In the genomic region with DNA sequence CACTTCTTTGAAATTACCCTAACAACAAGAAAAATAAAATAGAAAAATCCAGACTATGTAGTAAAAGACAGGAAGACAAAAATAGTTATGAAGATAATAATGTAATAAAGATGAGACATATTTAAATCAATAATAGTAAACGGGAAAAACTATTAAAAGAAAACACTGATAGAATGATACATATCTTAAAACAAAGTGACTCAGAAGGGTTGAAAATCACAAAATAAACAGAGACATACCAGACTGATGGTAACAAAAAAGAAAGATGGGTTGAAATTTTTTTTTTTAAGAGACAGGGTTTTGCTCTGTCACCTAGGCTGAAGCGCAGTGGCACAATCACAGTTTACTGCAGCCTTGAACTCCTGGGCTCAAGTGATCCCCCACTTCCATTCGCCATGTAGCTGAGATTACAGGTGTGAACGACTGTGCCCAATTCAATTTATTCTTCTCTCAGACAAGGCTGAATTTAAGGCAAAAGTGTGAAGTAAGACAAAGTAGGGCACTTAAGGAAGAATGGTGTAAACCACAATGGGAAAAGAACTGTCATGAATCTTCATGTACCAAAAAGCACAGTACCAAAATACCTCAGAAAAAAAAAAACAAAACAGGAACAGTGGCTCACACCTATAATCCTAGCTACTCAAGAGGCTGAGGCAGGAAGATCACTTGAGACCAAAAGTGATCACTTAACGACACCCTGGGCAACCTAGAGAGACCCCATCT, we compare ENCODE assay signal across 3 cellular contexts.
TF ChIP-seq lines count a peak whose summit lies in the region.

No MANE protein-coding gene starts in this region.

TF ChIP-seq in SK-N-SH, 30 proteins besides CTCF, POLR2A, EP300 and RAD21 (continued from another document):
- no peak for TF ChIP-seq FOSL2 (IDR thresholded peaks at IDR 0.05; ENCODE audit: borderline replicate concordance, low read depth)
- TF ChIP-seq RFX5 (IDR thresholded peaks at IDR 0.05; ENCODE audit: low read length) = no peak
- TF ChIP-seq NRF1 (IDR thresholded peaks at IDR 0.05; ENCODE audit: low read depth, low read length) = no peak
- TF ChIP-seq, protein P1, sequence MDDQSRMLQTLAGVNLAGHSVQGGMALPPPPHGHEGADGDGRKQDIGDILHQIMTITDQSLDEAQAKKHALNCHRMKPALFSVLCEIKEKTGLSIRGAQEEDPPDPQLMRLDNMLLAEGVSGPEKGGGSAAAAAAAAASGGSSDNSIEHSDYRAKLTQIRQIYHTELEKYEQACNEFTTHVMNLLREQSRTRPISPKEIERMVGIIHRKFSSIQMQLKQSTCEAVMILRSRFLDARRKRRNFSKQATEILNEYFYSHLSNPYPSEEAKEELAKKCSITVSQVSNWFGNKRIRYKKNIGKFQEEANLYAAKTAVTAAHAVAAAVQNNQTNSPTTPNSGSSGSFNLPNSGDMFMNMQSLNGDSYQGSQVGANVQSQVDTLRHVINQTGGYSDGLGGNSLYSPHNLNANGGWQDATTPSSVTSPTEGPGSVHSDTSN (IDR thresholded peaks at IDR 0.05) = no peak
- no peak for TF ChIP-seq NFIC (IDR thresholded peaks at IDR 0.05; ENCODE audit: borderline replicate concordance)

TF ChIP-seq in SK-N-SH treated with all-trans-retinoic acid at 6 μM for 48 hours, 23 proteins besides CTCF, POLR2A, EP300 and RAD21 (continued from another document and continues in another):
- TF ChIP-seq, protein P2, sequence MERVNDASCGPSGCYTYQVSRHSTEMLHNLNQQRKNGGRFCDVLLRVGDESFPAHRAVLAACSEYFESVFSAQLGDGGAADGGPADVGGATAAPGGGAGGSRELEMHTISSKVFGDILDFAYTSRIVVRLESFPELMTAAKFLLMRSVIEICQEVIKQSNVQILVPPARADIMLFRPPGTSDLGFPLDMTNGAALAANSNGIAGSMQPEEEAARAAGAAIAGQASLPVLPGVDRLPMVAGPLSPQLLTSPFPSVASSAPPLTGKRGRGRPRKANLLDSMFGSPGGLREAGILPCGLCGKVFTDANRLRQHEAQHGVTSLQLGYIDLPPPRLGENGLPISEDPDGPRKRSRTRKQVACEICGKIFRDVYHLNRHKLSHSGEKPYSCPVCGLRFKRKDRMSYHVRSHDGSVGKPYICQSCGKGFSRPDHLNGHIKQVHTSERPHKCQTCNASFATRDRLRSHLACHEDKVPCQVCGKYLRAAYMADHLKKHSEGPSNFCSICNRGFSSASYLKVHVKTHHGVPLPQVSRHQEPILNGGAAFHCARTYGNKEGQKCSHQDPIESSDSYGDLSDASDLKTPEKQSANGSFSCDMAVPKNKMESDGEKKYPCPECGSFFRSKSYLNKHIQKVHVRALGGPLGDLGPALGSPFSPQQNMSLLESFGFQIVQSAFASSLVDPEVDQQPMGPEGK (CRISPR knock-in tag; IDR thresholded peaks at IDR 0.05; ENCODE audit: borderline replicate concordance) = no peak
- TF ChIP-seq RARB (CRISPR knock-in tag; IDR thresholded peaks at IDR 0.05) = no peak
- TF ChIP-seq, protein P3, sequence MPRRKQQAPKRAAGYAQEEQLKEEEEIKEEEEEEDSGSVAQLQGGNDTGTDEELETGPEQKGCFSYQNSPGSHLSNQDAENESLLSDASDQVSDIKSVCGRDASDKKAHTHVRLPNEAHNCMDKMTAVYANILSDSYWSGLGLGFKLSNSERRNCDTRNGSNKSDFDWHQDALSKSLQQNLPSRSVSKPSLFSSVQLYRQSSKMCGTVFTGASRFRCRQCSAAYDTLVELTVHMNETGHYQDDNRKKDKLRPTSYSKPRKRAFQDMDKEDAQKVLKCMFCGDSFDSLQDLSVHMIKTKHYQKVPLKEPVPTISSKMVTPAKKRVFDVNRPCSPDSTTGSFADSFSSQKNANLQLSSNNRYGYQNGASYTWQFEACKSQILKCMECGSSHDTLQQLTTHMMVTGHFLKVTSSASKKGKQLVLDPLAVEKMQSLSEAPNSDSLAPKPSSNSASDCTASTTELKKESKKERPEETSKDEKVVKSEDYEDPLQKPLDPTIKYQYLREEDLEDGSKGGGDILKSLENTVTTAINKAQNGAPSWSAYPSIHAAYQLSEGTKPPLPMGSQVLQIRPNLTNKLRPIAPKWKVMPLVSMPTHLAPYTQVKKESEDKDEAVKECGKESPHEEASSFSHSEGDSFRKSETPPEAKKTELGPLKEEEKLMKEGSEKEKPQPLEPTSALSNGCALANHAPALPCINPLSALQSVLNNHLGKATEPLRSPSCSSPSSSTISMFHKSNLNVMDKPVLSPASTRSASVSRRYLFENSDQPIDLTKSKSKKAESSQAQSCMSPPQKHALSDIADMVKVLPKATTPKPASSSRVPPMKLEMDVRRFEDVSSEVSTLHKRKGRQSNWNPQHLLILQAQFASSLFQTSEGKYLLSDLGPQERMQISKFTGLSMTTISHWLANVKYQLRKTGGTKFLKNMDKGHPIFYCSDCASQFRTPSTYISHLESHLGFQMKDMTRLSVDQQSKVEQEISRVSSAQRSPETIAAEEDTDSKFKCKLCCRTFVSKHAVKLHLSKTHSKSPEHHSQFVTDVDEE (CRISPR knock-in tag; IDR thresholded peaks at IDR 0.05) = no peak
- no peak for TF ChIP-seq ZC3H10 (CRISPR knock-in tag; IDR thresholded peaks at IDR 0.05)
- no peak for TF ChIP-seq CSDC2 (CRISPR knock-in tag; IDR thresholded peaks at IDR 0.05)
- no peak for TF ChIP-seq BACH2 (CRISPR knock-in tag; IDR thresholded peaks at IDR 0.05; ENCODE audit: borderline replicate concordance)
- TF ChIP-seq TOX (CRISPR knock-in tag; IDR thresholded peaks at IDR 0.05; ENCODE audit: borderline replicate concordance) = no peak
- no peak for TF ChIP-seq ESRRG (CRISPR knock-in tag; IDR thresholded peaks at IDR 0.05)
- TF ChIP-seq, protein P4, sequence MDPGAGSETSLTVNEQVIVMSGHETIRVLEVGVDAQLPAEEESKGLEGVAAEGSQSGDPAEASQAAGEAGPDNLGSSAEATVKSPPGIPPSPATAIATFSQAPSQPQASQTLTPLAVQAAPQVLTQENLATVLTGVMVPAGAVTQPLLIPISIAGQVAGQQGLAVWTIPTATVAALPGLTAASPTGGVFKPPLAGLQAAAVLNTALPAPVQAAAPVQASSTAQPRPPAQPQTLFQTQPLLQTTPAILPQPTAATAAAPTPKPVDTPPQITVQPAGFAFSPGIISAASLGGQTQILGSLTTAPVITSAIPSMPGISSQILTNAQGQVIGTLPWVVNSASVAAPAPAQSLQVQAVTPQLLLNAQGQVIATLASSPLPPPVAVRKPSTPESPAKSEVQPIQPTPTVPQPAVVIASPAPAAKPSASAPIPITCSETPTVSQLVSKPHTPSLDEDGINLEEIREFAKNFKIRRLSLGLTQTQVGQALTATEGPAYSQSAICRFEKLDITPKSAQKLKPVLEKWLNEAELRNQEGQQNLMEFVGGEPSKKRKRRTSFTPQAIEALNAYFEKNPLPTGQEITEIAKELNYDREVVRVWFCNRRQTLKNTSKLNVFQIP (CRISPR knock-in tag; IDR thresholded peaks at IDR 0.05; ENCODE audit: borderline replicate concordance, low read depth) = no peak
- no peak for TF ChIP-seq OSR1 (CRISPR knock-in tag; IDR thresholded peaks at IDR 0.05)
- no peak for TF ChIP-seq ISL1 (CRISPR knock-in tag; IDR thresholded peaks at IDR 0.05)
- TF ChIP-seq, protein P5, sequence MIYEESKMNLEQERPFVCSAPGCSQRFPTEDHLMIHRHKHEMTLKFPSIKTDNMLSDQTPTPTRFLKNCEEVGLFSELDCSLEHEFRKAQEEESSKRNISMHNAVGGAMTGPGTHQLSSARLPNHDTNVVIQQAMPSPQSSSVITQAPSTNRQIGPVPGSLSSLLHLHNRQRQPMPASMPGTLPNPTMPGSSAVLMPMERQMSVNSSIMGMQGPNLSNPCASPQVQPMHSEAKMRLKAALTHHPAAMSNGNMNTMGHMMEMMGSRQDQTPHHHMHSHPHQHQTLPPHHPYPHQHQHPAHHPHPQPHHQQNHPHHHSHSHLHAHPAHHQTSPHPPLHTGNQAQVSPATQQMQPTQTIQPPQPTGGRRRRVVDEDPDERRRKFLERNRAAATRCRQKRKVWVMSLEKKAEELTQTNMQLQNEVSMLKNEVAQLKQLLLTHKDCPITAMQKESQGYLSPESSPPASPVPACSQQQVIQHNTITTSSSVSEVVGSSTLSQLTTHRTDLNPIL (CRISPR knock-in tag; IDR thresholded peaks at IDR 0.05; ENCODE audit: low read depth) = no peak
- no peak for TF ChIP-seq ZFP30 (CRISPR knock-in tag; IDR thresholded peaks at IDR 0.05)

TF ChIP-seq in GM23338, 12 proteins besides CTCF, POLR2A, EP300 and RAD21 (continued from another document):
- TF ChIP-seq, protein P6, sequence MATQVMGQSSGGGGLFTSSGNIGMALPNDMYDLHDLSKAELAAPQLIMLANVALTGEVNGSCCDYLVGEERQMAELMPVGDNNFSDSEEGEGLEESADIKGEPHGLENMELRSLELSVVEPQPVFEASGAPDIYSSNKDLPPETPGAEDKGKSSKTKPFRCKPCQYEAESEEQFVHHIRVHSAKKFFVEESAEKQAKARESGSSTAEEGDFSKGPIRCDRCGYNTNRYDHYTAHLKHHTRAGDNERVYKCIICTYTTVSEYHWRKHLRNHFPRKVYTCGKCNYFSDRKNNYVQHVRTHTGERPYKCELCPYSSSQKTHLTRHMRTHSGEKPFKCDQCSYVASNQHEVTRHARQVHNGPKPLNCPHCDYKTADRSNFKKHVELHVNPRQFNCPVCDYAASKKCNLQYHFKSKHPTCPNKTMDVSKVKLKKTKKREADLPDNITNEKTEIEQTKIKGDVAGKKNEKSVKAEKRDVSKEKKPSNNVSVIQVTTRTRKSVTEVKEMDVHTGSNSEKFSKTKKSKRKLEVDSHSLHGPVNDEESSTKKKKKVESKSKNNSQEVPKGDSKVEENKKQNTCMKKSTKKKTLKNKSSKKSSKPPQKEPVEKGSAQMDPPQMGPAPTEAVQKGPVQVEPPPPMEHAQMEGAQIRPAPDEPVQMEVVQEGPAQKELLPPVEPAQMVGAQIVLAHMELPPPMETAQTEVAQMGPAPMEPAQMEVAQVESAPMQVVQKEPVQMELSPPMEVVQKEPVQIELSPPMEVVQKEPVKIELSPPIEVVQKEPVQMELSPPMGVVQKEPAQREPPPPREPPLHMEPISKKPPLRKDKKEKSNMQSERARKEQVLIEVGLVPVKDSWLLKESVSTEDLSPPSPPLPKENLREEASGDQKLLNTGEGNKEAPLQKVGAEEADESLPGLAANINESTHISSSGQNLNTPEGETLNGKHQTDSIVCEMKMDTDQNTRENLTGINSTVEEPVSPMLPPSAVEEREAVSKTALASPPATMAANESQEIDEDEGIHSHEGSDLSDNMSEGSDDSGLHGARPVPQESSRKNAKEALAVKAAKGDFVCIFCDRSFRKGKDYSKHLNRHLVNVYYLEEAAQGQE (IDR thresholded peaks at IDR 0.05; ENCODE audit: unreplicated experiment) = no peak
- no peak for TF ChIP-seq JUNB (IDR thresholded peaks at IDR 0.05; ENCODE audit: unreplicated experiment)
- no peak for TF ChIP-seq NANOG (IDR thresholded peaks at IDR 0.05; ENCODE audit: borderline replicate concordance)
- TF ChIP-seq CREB1 (CRISPR knock-in tag; IDR thresholded peaks at IDR 0.05; ENCODE audit: low read depth) = no peak
- no peak for TF ChIP-seq POLR2AphosphoS5 (IDR thresholded peaks at IDR 0.05; ENCODE audit: low read depth)
